ENCODE assay signal across 23 cellular contexts in genomic region chr1:231958448-231958847, GRCh38.
DNase-seq lines count a peak whose midpoint lies in the region; ATAC-seq and TF ChIP-seq lines count a peak whose summit lies in the region.
"Had no signal": no experiment of that assay in that cellular context is flagged by ENCODE, and none has a peak within 500 bp of the region (broad histone marks: within the 10 kb centered on the region; RNA-seq: fewer than 3 reads in every experiment).

No MANE protein-coding gene starts in this region.

- peaks cover 24% of the 10 kb centered on the region for H3K9me3 Mint-ChIP-seq in HFFc6
- H3K9me3 Mint-ChIP-seq in activated T-cell treated with anti-CD3 and anti-CD28 coated beads, Interleukin-2, amount 50 U/mL, for 72 hours, result no peaks in the 10 kb centered on the region
- H3K9me3 Mint-ChIP-seq: CD8-positive, alpha-beta memory T cell had no signal

- H3K9ac ChIP-seq in smooth muscle cell (ENCODE audit: low read depth), result no peak overlapping the region
- H3K9ac ChIP-seq: BLaER1 treated with 17β-estradiol and CSF1 and Interleukin-3, amounts not matched to agents 10 nM and 100 nM had no signal

- H3K79me2 ChIP-seq in smooth muscle cell (ENCODE audit: low read depth), result no peaks in the 10 kb centered on the region

- TF ChIP-seq CTCF in HFFc6 (IDR thresholded peaks at IDR 0.05) (no peak), fibroblast of the aortic adventitia (IDR thresholded peaks at IDR 0.05; ENCODE audit: insufficient read depth, low read length) (no peak), smooth muscle cell (IDR thresholded peaks at IDR 0.05; ENCODE audit: borderline replicate concordance, insufficient read depth, poor library complexity, severe bottlenecking) (no peak)

- peaks cover 7% of the 10 kb centered on the region for H3F3A ChIP-seq in smooth muscle cell (ENCODE audit: low read depth)

- H2AFZ ChIP-seq in smooth muscle cell (ENCODE audit: low read depth), result no peak overlapping the region

- H3K27ac ChIP-seq in smooth muscle cell (ENCODE audit: low read depth), result no peak overlapping the region
- H3K27ac ChIP-seq: BLaER1 treated with 17β-estradiol and CSF1 and Interleukin-3, amounts not matched to agents 10 nM and 100 nM had no signal

- H3K36me3 ChIP-seq in smooth muscle cell (ENCODE audit: low read depth), result no peaks in the 10 kb centered on the region

- H3K4me3 ChIP-seq in fibroblast of the aortic adventitia (ENCODE audit: low read depth, low read length), result no peak overlapping the region
- no peak overlapping the region for H3K4me3 ChIP-seq in smooth muscle cell
- H3K4me3 ChIP-seq: BLaER1 treated with 17β-estradiol and CSF1 and Interleukin-3, amounts not matched to agents 10 nM and 100 nM had no signal

- H4K20me1 ChIP-seq in smooth muscle cell (ENCODE audit: low read depth), result no peaks in the 10 kb centered on the region
- H4K20me1 ChIP-seq: BLaER1 treated with 17β-estradiol and CSF1 and Interleukin-3, amounts not matched to agents 10 nM and 100 nM had no signal

- no peak overlapping the region for H3K4me3 Mint-ChIP-seq in HFFc6
- H3K4me3 Mint-ChIP-seq in activated T-cell treated with anti-CD3 and anti-CD28 coated beads, Interleukin-2, amount 50 U/mL, for 72 hours, result no peak overlapping the region
- H3K4me3 Mint-ChIP-seq: CD8-positive, alpha-beta memory T cell had no signal

- H3K27me3 Mint-ChIP-seq in HFFc6 (ENCODE audit: insufficient read depth), result 0 out of 2 replicates have a peak, but pooled peaks cover 2% of the 10 kb centered on the region
- no peaks in the 10 kb centered on the region for H3K27me3 Mint-ChIP-seq in activated T-cell treated with anti-CD3 and anti-CD28 coated beads, Interleukin-2, amount 50 U/mL, for 72 hours (ENCODE audit: low read depth)

- WGBS in smooth muscle cell (ENCODE audit: low lambda C conversion rate), result 23% methylated on average over 4 of the region's 4 CpGs

- no peak for ATAC-seq in activated T-cell treated with anti-CD3 and anti-CD28 coated beads, Interleukin-2, amount 50 U/mL, for 72 hours (replicated peaks in 1 of 2)

- H3K4me1 ChIP-seq in smooth muscle cell (ENCODE audit: low read depth), result peaks cover 8% of the 10 kb centered on the region

- no peaks in the 10 kb centered on the region; the same call in 1 of the 2 replicates for H3K36me3 Mint-ChIP-seq in HFFc6 (ENCODE audit: low read depth)
- H3K36me3 Mint-ChIP-seq in activated T-cell treated with anti-CD3 and anti-CD28 coated beads, Interleukin-2, amount 50 U/mL, for 72 hours (ENCODE audit: insufficient read depth in 2 of 2), result peaks cover 0 to 3% of the 10 kb centered on the region in 2 donors

- peaks cover 8% of the 10 kb centered on the region; the same call in 1 of the 2 replicates for H3K4me1 Mint-ChIP-seq in HFFc6 (ENCODE audit: low read depth)
- peaks cover 7% of the 10 kb centered on the region for H3K4me1 Mint-ChIP-seq in activated T-cell treated with anti-CD3 and anti-CD28 coated beads, Interleukin-2, amount 50 U/mL, for 72 hours (ENCODE audit: low read depth)
- H3K4me1 Mint-ChIP-seq: CD8-positive, alpha-beta memory T cell had no signal

- peak overlapping the region; percentile 24 for H3K4me2 ChIP-seq in smooth muscle cell
- H3K4me2 ChIP-seq: BLaER1 treated with 17β-estradiol and CSF1 and Interleukin-3, amounts not matched to agents 10 nM and 100 nM had no signal

- no peak overlapping the region for H3K27ac Mint-ChIP-seq in HFFc6
- H3K27ac Mint-ChIP-seq in activated T-cell treated with anti-CD3 and anti-CD28 coated beads, Interleukin-2, amount 50 U/mL, for 72 hours, result no peak overlapping the region
- H3K27ac Mint-ChIP-seq: CD8-positive, alpha-beta memory T cell had no signal

- H3K27me3 ChIP-seq in smooth muscle cell (ENCODE audit: low read depth), result no peaks in the 10 kb centered on the region
- H3K27me3 ChIP-seq: BLaER1 treated with 17β-estradiol and CSF1 and Interleukin-3, amounts not matched to agents 10 nM and 100 nM had no signal

- no peaks in the 10 kb centered on the region for H3K9me3 ChIP-seq in smooth muscle cell (replicated peaks; ENCODE audit: low read depth)

- peak; percentile 80 for DNase-seq in AG20443 (ENCODE audit: low spot score)
- peak; percentile 11 for DNase-seq in HFFc6
- DNase-seq in fibroblast of the aortic adventitia (ENCODE audit: low read depth), result peak; percentile 42
- no peak for DNase-seq in smooth muscle cell (lab: John Stamatoyannopoulos, UW; ENCODE audit: unreplicated experiment)
- DNase-seq in NCI-H146 treated with DMSO at 0.1 percent for 48 hours (lab: John Stamatoyannopoulos, UW; ENCODE audit: unreplicated experiment), result no peak
- DNase-seq in SW480 (ENCODE audit: low spot score), result no peak
- no peak for DNase-seq in activated T-cell treated with anti-CD3 and anti-CD28 coated beads, Interleukin-2, amount 50 U/mL, for 72 hours
- DNase-seq: ACHN; CD8-positive, alpha-beta memory T cell; DND-41; GDM1; Kasumi-1; MM.1S; NCI-H1092 treated with DMSO at 0.1 percent for 48 hours; NCI-H1694; NCI-H2107; NCI-H446; NCI-H69; NK-92 treated with Interleukin-12 subunit alpha and Interleukin-12 subunit beta, amount 100 ng/mL, for 24 hours; OCI-M1; RPMI8226; SIG-M5 had no signal

Comparison
In these comparisons a context has a peak if more than half of its experiments do, and no peak if none do; other contexts are left out.
1. DNase-seq: peak in AG20443 (single experiment), HFFc6 (single experiment) and fibroblast of the aortic adventitia (single experiment); none in smooth muscle cell (single experiment), NCI-H146 treated with DMSO at 0.1 percent for 48 hours (single experiment), SW480 (single experiment) and activated T-cell treated with anti-CD3 and anti-CD28 coated beads, Interleukin-2, amount 50 U/mL, for 72 hours (0 of 2).